Comparison of ENCODE assay signal across 2 cellular contexts in genomic region chr3:186668426-186668825, GRCh38.
TF ChIP-seq lines count a peak whose summit lies in the region.

No MANE protein-coding gene starts in this region.

TF ChIP-seq in liver, 16 proteins besides CTCF, POLR2A, EP300 and RAD21:
- no peak for TF ChIP-seq YY1 (IDR thresholded peaks at IDR 0.05)
- TF ChIP-seq HNF4A (conservative IDR thresholded peaks at IDR 0.05): no peak
- no peak for TF ChIP-seq EGR1 (IDR thresholded peaks at IDR 0.05; ENCODE audit: low read depth in 2 of 2)
- TF ChIP-seq HNF4G (IDR thresholded peaks at IDR 0.05): no peak
- no peak for TF ChIP-seq FOXA2 (IDR thresholded peaks at IDR 0.05)
- no peak for TF ChIP-seq REST (IDR thresholded peaks at IDR 0.05)
- no peak for TF ChIP-seq GABPA (IDR thresholded peaks at IDR 0.05 in 1 of 2, conservative IDR thresholded peaks at IDR 0.05 in 1 of 2)
- TF ChIP-seq JUND (IDR thresholded peaks at IDR 0.05): no peak
- TF ChIP-seq FOXA1 (IDR thresholded peaks at IDR 0.05): no peak
- no peak for TF ChIP-seq RXRA (IDR thresholded peaks at IDR 0.05)
- no peak for TF ChIP-seq ATF3 (IDR thresholded peaks at IDR 0.05)
- no peak for TF ChIP-seq NR2F2 (IDR thresholded peaks at IDR 0.05)
- TF ChIP-seq, protein P1, sequence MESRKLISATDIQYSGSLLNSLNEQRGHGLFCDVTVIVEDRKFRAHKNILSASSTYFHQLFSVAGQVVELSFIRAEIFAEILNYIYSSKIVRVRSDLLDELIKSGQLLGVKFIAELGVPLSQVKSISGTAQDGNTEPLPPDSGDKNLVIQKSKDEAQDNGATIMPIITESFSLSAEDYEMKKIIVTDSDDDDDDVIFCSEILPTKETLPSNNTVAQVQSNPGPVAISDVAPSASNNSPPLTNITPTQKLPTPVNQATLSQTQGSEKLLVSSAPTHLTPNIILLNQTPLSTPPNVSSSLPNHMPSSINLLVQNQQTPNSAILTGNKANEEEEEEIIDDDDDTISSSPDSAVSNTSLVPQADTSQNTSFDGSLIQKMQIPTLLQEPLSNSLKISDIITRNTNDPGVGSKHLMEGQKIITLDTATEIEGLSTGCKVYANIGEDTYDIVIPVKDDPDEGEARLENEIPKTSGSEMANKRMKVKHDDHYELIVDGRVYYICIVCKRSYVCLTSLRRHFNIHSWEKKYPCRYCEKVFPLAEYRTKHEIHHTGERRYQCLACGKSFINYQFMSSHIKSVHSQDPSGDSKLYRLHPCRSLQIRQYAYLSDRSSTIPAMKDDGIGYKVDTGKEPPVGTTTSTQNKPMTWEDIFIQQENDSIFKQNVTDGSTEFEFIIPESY (IDR thresholded peaks at IDR 0.05): no peak
- TF ChIP-seq SP1 (IDR thresholded peaks at IDR 0.05): no peak
- TF ChIP-seq, protein P2, sequence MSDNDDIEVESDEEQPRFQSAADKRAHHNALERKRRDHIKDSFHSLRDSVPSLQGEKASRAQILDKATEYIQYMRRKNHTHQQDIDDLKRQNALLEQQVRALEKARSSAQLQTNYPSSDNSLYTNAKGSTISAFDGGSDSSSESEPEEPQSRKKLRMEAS (IDR thresholded peaks at IDR 0.05): no peak
- TF ChIP-seq TAF1 (conservative IDR thresholded peaks at IDR 0.05): no peak
TF ChIP-seq in liver: peak in this region for 0.

TF ChIP-seq in HepG2, 621 proteins besides CTCF, POLR2A, EP300 and RAD21:
- no peak for TF ChIP-seq ZBTB25 (CRISPR knock-in tag; IDR thresholded peaks at IDR 0.05)
- TF ChIP-seq TFAP4 (IDR thresholded peaks at IDR 0.05; ENCODE audit: borderline replicate concordance, low read depth): no peak
- TF ChIP-seq ZNF34 (CRISPR knock-in tag; IDR thresholded peaks at IDR 0.05; ENCODE audit: borderline replicate concordance): no peak
- no peak for TF ChIP-seq BCL3 (CRISPR knock-in tag; IDR thresholded peaks at IDR 0.05)
- TF ChIP-seq ZFY (CRISPR knock-in tag; IDR thresholded peaks at IDR 0.05): no peak
- TF ChIP-seq ZNF383 (CRISPR knock-in tag; IDR thresholded peaks at IDR 0.05; ENCODE audit: borderline replicate concordance): no peak
- no peak for TF ChIP-seq ZNF251 (CRISPR knock-in tag; IDR thresholded peaks at IDR 0.05)
- TF ChIP-seq ADNP (CRISPR knock-in tag; IDR thresholded peaks at IDR 0.05): no peak
- no peak for TF ChIP-seq CC2D1A (CRISPR knock-in tag; IDR thresholded peaks at IDR 0.05)
- no peak for TF ChIP-seq ZNF44 (CRISPR knock-in tag; IDR thresholded peaks at IDR 0.05)
- no peak for TF ChIP-seq DRAP1 (CRISPR knock-in tag; IDR thresholded peaks at IDR 0.05)
- no peak for TF ChIP-seq ZNF136 (CRISPR knock-in tag; IDR thresholded peaks at IDR 0.05; ENCODE audit: low read depth)
- no peak for TF ChIP-seq ZNF326 (CRISPR knock-in tag; IDR thresholded peaks at IDR 0.05; ENCODE audit: borderline replicate concordance)
- no peak for TF ChIP-seq ATM (IDR thresholded peaks at IDR 0.05; ENCODE audit: borderline replicate concordance)
